ENCODE assay signal across 28 cellular contexts in the genomic region with DNA sequence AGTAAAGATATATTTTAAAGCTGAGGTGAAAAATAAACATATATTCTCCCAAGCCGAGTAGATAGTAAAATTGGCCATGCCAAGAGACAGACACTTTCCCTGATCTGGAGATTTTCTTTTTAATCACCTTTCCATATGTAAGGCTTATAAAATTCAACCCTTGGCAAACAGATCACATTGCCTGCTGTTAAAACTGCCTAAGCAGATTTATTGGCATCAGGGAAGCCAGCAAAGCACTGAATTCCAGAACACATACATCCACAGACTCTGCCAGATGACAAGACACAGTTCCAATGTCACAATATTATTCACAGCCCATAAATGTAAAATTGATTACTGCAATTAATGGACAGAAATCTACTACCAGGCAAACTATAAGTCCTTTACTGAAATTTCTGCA.
A peak's percentile ranks its signal among the peaks of the same experiment; 100 is the strongest.
DNase-seq lines count a peak whose midpoint lies in the region; ATAC-seq, FAIRE-seq and TF ChIP-seq lines count a peak whose summit lies in the region.
"Had no signal": no experiment of that assay in that cellular context is flagged by ENCODE, and none has a peak within 500 bp of the region (broad histone marks: within the 10 kb centered on the region; RNA-seq: fewer than 3 reads in every experiment).

No MANE protein-coding gene starts in this region.

- H3K27me3 ChIP-seq in lower lobe of right lung (ENCODE audit: low read depth): no peaks in the 10 kb centered on the region
- H3K27me3 ChIP-seq: SJSA1 had no signal

- peak overlapping the region; percentile 41 for H3K27ac Mint-ChIP-seq in mesothelial cell of epicardium
- H3K27ac Mint-ChIP-seq: CD4-positive, alpha-beta memory T cell had no signal

- no peaks in the 10 kb centered on the region for H3K9me3 ChIP-seq in lower lobe of right lung
- H3K9me3 ChIP-seq: A549, SJSA1 had no signal

- H3K9me3 Mint-ChIP-seq in mesothelial cell of epicardium: peaks cover 10% of the 10 kb centered on the region

- peaks cover 17% of the 10 kb centered on the region for H3K36me3 ChIP-seq in lower lobe of right lung
- H3K36me3 ChIP-seq: SJSA1 had no signal

- no peak overlapping the region for H3K4me3 ChIP-seq in lower lobe of right lung
- H3K4me3 ChIP-seq: A549, SJSA1 had no signal

- ATAC-seq in GM18520 (IDR thresholded peaks at IDR 0.05; ENCODE audit: unreplicated experiment) (no peak), lower lobe of right lung (no peak)
- ATAC-seq: A549, HepG2 had no signal

- FAIRE-seq in urothelium cell line (lab: Jason Lieb, UNC): peak; percentile 20
- FAIRE-seq: A549, H1, HepG2 had no signal

- in situ Hi-C loops in G401 (cut with HindIII; ENCODE audit: low sequenced_read_pairs): no loop called here

- H3K4me1 ChIP-seq in lower lobe of right lung: no peaks in the 10 kb centered on the region
- H3K4me1 ChIP-seq: A549, Caco-2, SJSA1 had no signal

- peaks cover 9% of the 10 kb centered on the region for H3K36me3 Mint-ChIP-seq in mesothelial cell of epicardium

- DNase-seq in G401 (ENCODE audit: low spot score) (peak; percentile 24), NCI-H82 treated with DMSO at 0.1 percent for 48 hours (lab: John Stamatoyannopoulos, UW; ENCODE audit: unreplicated experiment) (peak; percentile 4), mesothelial cell of epicardium (ENCODE audit: low spot score in 2 of 2, unreplicated experiment in 2 of 2) (no peak), urothelium cell line (ENCODE audit: low spot score) (no peak), lower lobe of right lung (no peak)
- no peak for DNase-seq in stimulated activated CD4-positive, alpha-beta T cell treated with anti-CD3 and anti-CD28 coated beads, Interleukin-1b, Interleukin-23, amount 100 ng/mL, for 48 hours
- DNase-seq: AML-193; C1 segment of cervical spinal cord; Caco-2; CD4-positive, alpha-beta memory T cell; DMS153; HCEC 1CT; Karpas-422; NCI-H1105; NCI-H1436 treated with DMSO at 0.1 percent for 48 hours; NCI-H187 treated with DMSO at 0.1 percent for 48 hours; NCI-H2171 treated with DMSO at 0.1 percent for 48 hours; NCI-H345; NCI-H510A treated with DMSO at 0.1 percent for 48 hours; NCI-H748 treated with DMSO at 0.1 percent for 48 hours; NK-92 treated with Interleukin-12 subunit alpha and Interleukin-12 subunit beta, amount 100 ng/mL, for 24 hours; Right ventricle myocardium superior; RPMI8226 had no signal

- H3K4me1 Mint-ChIP-seq in mesothelial cell of epicardium: peaks cover 13% of the 10 kb centered on the region
- H3K4me1 Mint-ChIP-seq: CD4-positive, alpha-beta memory T cell had no signal

- no peak overlapping the region for H3K27ac ChIP-seq in lower lobe of right lung
- H3K27ac ChIP-seq: A549, SJSA1 had no signal

- H3K4me3 Mint-ChIP-seq in mesothelial cell of epicardium: no peak overlapping the region
- H3K4me3 Mint-ChIP-seq: CD4-positive, alpha-beta memory T cell had no signal

- TF ChIP-seq CTCF in mesothelial cell of epicardium (IDR thresholded peaks at IDR 0.05; ENCODE audit: unreplicated experiment): no peak
- no peak for TF ChIP-seq CTCF in lower lobe of right lung (IDR thresholded peaks at IDR 0.05)

- intact Hi-C loops in lower lobe of right lung (cut with DNase I): no loop called here

- no peaks in the 10 kb centered on the region for H3K27me3 Mint-ChIP-seq in mesothelial cell of epicardium (ENCODE audit: low read depth)
- H3K27me3 Mint-ChIP-seq: CD4-positive, alpha-beta memory T cell had no signal

Comparison
In these comparisons a context has a peak if more than half of its experiments do, and no peak if none do; other contexts are left out.
1. DNase-seq: peak in G401 (single experiment) and NCI-H82 treated with DMSO at 0.1 percent for 48 hours (single experiment); none in mesothelial cell of epicardium (0 of 2), urothelium cell line (single experiment), stimulated activated CD4-positive, alpha-beta T cell treated with anti-CD3 and anti-CD28 coated beads, Interleukin-1b, Interleukin-23, amount 100 ng/mL, for 48 hours (single experiment) and lower lobe of right lung (single experiment).